9 cellular contexts compared by ENCODE assay signal in the genomic region with DNA sequence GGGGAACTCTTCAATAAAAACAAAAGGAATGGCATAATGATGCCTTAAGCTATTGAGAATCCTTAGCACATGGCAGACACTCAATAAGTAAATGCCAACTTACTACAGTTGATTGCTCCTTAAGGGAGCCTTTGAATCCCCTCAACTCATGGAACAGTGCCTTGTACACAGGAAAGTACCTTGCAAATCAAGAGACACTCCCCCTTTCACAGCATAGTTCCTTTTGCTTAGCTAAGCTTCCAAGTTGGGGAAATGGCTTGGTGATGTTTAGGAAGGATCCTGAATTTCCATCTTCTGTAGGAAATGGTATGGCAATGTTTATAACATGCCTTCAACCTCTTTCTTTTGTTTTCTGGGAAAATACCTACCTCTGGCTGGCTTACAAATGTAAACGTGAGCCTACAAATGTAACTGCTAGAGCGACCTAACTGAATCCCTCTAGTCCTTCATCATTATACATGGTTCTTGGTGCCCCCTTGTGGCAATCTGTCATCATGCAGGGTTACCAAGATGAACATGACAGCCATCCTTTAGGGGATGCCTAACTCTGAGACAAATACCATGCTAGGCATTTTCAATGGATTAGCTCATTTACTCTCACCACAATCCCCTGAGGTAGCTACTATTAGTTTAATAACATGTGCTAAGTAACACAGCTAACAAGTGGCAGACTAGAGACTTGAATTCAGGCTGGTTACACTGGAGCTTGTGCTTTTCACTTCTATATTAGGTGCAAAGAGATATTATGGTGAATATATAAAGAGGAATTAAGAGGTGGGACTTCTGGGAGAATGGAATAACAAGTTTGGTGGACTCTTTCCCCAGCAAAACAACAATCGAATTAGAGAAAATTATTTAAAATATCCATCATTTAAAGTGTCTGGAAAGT.
DNase-seq lines count a peak whose midpoint lies in the region; ATAC-seq and TF ChIP-seq lines count a peak whose summit lies in the region.
"Had no signal": no experiment of that assay in that cellular context is flagged by ENCODE, and none has a peak within 500 bp of the region (broad histone marks: within the 10 kb centered on the region; RNA-seq: fewer than 3 reads in every experiment).

No MANE protein-coding gene starts in this region.

- H3K9ac ChIP-seq in smooth muscle cell (ENCODE audit: low read depth): no peak overlapping the region
- H3K9ac ChIP-seq: BLaER1 had no signal

- TF ChIP-seq CTCF in adrenal gland (IDR thresholded peaks at IDR 0.05): peak; percentile 68 to 81 (median 74)
- TF ChIP-seq CTCF in smooth muscle cell (IDR thresholded peaks at IDR 0.05; ENCODE audit: borderline replicate concordance, insufficient read depth, poor library complexity, severe bottlenecking): peak; percentile 66

- H3K4me3 ChIP-seq in adrenal gland (no peak overlapping the region), right cardiac atrium (ENCODE audit: low read length) (no peak overlapping the region), smooth muscle cell (no peak overlapping the region)
- H3K4me3 ChIP-seq: BLaER1 had no signal

- H3K27ac ChIP-seq in adrenal gland: no peak overlapping the region
- no peak overlapping the region for H3K27ac ChIP-seq in right cardiac atrium (ENCODE audit: low read length)
- no peak overlapping the region for H3K27ac ChIP-seq in smooth muscle cell (ENCODE audit: low read depth)
- H3K27ac ChIP-seq: BLaER1 had no signal

- peak; percentile 79 for DNase-seq in SIG-M5 treated with dmso at 0.1 percent for 504 hours (lab: John Stamatoyannopoulos, UW; ENCODE audit: unreplicated experiment)
- DNase-seq in SIG-M5 (lab: John Stamatoyannopoulos, UW): no peak
- peak; percentile 70 for DNase-seq in NCI-H1436 (lab: John Stamatoyannopoulos, UW)
- peak; percentile 39 for DNase-seq in T follicular helper cell (ENCODE audit: low read depth)
- peak; percentile 50 to 88 (median 79) for DNase-seq in adrenal gland
- peak; percentile 56 to 81 (median 64) for DNase-seq in right cardiac atrium
- DNase-seq in smooth muscle cell (lab: John Stamatoyannopoulos, UW; ENCODE audit: unreplicated experiment): no peak

- intact Hi-C loops in adrenal gland (cut with DNase I) (loop anchor here in 1 of 2 donors (10.0 kb wide), 1 partner anchor 158 kb away; the partner anchor contains the start of gene SMIM36), right cardiac atrium (cut with DNase I) (loop anchor here in 3 of 4 donors (5.0 to 10.0 kb wide), 3 partner anchors 156 to 364 kb away; partner anchors contain the start of gene SMIM36 (in 3 of the 3))

- H3K4me1 ChIP-seq in adrenal gland (replicated peaks in 1 of 2): no peaks in the 10 kb centered on the region
- no peaks in the 10 kb centered on the region for H3K4me1 ChIP-seq in right cardiac atrium (ENCODE audit: control insufficient read depth, insufficient read depth, low read length)
- no peaks in the 10 kb centered on the region for H3K4me1 ChIP-seq in smooth muscle cell (ENCODE audit: low read depth)
- H3K4me1 ChIP-seq: BLaER1 had no signal

- H3K79me2 ChIP-seq in smooth muscle cell (ENCODE audit: low read depth): no peaks in the 10 kb centered on the region

- TF ChIP-seq POLR2A in adrenal gland (IDR thresholded peaks at IDR 0.05): no peak

- H2AFZ ChIP-seq in smooth muscle cell (ENCODE audit: low read depth): no peak overlapping the region

- no peaks in the 10 kb centered on the region for H4K20me1 ChIP-seq in smooth muscle cell (ENCODE audit: low read depth)
- H4K20me1 ChIP-seq: BLaER1 had no signal

- H3K9me3 ChIP-seq in adrenal gland (replicated peaks in 1 of 3) (peaks cover 0 to 10% (median 0%) of the 10 kb centered on the region in 3 donors), right cardiac atrium (ENCODE audit: control insufficient read depth, low read length) (no peaks in the 10 kb centered on the region), smooth muscle cell (replicated peaks; ENCODE audit: low read depth) (no peaks in the 10 kb centered on the region)

- H3K4me2 ChIP-seq in smooth muscle cell: no peak overlapping the region
- H3K4me2 ChIP-seq: BLaER1 had no signal

- no peaks in the 10 kb centered on the region for H3F3A ChIP-seq in smooth muscle cell (ENCODE audit: low read depth)

- H3K27me3 ChIP-seq in adrenal gland (no peaks in the 10 kb centered on the region), right cardiac atrium (ENCODE audit: control insufficient read depth, insufficient read depth) (no peaks in the 10 kb centered on the region), smooth muscle cell (ENCODE audit: low read depth) (no peaks in the 10 kb centered on the region)
- H3K27me3 ChIP-seq: BLaER1 had no signal

- peak; percentile 97 for ATAC-seq in HG02852 (IDR thresholded peaks at IDR 0.05; ENCODE audit: unreplicated experiment)
- peak; percentile 80 to 86 for ATAC-seq in right cardiac atrium

- 21 to 40% (median 24%) methylated on average over 3 of the region's 3 CpGs for WGBS in adrenal gland, 4 donors
- 30% methylated on average over 3 of the region's 3 CpGs for WGBS in right cardiac atrium
- WGBS in smooth muscle cell (ENCODE audit: low lambda C conversion rate): 33% methylated on average over 3 of the region's 3 CpGs

- no peaks in the 10 kb centered on the region for H3K36me3 ChIP-seq in adrenal gland (replicated peaks in 1 of 2)
- H3K36me3 ChIP-seq in smooth muscle cell (ENCODE audit: low read depth): no peaks in the 10 kb centered on the region
- H3K36me3 ChIP-seq: BLaER1 had no signal

Comparison
In these comparisons a context has a peak if more than half of its experiments do, and no peak if none do; other contexts are left out.
1. DNase-seq: peak in SIG-M5 treated with dmso at 0.1 percent for 504 hours (single experiment), NCI-H1436 (single experiment), T follicular helper cell (single experiment), adrenal gland (7 of 7) and right cardiac atrium (3 of 3); none in SIG-M5 (single experiment) and smooth muscle cell (single experiment).